In the genomic region with DNA sequence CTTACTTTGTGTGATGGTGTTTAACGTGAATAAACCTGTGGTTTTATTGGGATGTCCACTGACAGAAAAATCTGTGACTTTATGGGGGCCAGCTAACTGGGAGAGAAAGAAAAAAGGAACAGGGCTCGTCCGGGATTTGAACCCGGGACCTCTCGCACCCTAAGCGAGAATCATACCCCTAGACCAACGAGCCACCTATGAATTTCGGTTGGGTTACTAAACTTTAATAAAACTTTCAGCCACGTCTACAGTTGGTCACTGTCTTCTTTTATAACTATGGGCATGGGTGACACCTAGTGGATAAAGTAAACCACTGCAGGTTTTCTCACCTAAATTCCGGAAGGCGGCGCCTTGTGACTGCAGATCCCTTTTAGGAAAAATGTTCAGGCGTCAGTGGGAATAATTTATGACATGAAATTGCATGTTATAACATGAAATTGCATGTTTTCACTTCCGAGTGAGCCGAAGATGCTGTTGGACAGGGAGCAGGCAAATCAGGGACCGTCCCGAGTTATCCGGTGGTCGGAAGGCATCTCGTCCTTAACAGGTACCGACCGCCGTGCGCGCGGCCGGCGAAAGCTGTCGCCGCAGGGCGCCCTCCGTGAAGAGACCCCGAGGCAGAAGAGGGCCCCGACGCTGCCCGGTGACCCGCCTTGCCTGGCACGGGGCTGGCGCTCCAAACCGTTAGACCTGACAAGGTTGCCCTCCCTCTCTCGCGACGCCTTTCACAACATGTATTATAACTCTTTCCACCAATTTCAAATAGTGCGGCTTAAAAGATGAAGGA, we compare ENCODE assay signal across 1 cellular context.
TF ChIP-seq lines count a peak whose summit lies in the region.

No MANE protein-coding gene starts in this region.

TF ChIP-seq in HEK293, 187 proteins besides CTCF, POLR2A, EP300 and RAD21 (continued from another document and continues in another):
- TF ChIP-seq ZNF391 (tag by site-specific recombination; IDR thresholded peaks at IDR 0.05; ENCODE audit: borderline replicate concordance, low read depth) (peak; percentile 46; the same call in 1 of the 2 replicates), SCRT1 (tag by site-specific recombination; IDR thresholded peaks at IDR 0.05; ENCODE audit: borderline replicate concordance) (peak; percentile 66; the same call in 1 of the 2 replicates), ZNF654 (tag by site-specific recombination; IDR thresholded peaks at IDR 0.05; ENCODE audit: low read depth) (peak; percentile 97), ZBTB26 (tag by site-specific recombination; optimal IDR thresholded peaks at IDR 0.05) (peak; percentile 82), ZNF558 (tag by site-specific recombination; IDR thresholded peaks at IDR 0.05) (peak; percentile 54; the same call in 1 of the 2 replicates), GFI1B (tag by site-specific recombination; IDR thresholded peaks at IDR 0.05) (0 out of 2 replicates have a peak, but pooled peaks have one; percentile 32), ZNF157 (tag by site-specific recombination; IDR thresholded peaks at IDR 0.05) (no peak), SCRT2 (tag by site-specific recombination; IDR thresholded peaks at IDR 0.05) (peak; percentile 55), ZFP3 (tag by site-specific recombination; IDR thresholded peaks at IDR 0.05; ENCODE audit: low read depth) (no peak), ZSCAN30 (tag by site-specific recombination; IDR thresholded peaks at IDR 0.05) (peak; percentile 51), YY1 (tag by site-specific recombination; IDR thresholded peaks at IDR 0.05) (peak; percentile 49; the same call in 1 of the 2 replicates), ZNF600 (tag by site-specific recombination; IDR thresholded peaks at IDR 0.05) (0 out of 2 replicates have a peak, but pooled peaks have one; percentile 13), ZBTB20 (tag by site-specific recombination; IDR thresholded peaks at IDR 0.05) (peak; percentile 26; the same call in 1 of the 2 replicates), HIC1 (tag by site-specific recombination; IDR thresholded peaks at IDR 0.05) (peak; percentile 63; the same call in 1 of the 2 replicates), PATZ1 (tag by site-specific recombination; IDR thresholded peaks at IDR 0.05) (0 out of 2 replicates have a peak, but pooled peaks have one; percentile 11), ZNF335 (tag by site-specific recombination; conservative IDR thresholded peaks at IDR 0.05) (peak; percentile 97), SP7 (tag by site-specific recombination; IDR thresholded peaks at IDR 0.05) (peak; percentile 73), KLF16 (tag by site-specific recombination; IDR thresholded peaks at IDR 0.05) (0 out of 2 replicates have a peak, but pooled peaks have one; percentile 22), ZNF639 (tag by site-specific recombination; IDR thresholded peaks at IDR 0.05) (peak; percentile 71; the same call in 1 of the 2 replicates), IKZF3 (tag by site-specific recombination; IDR thresholded peaks at IDR 0.05) (peak; percentile 89), OSR2 (tag by site-specific recombination; IDR thresholded peaks at IDR 0.05) (no peak), ZNF777 (tag by site-specific recombination; IDR thresholded peaks at IDR 0.05; ENCODE audit: borderline replicate concordance) (peak; percentile 35; the same call in 1 of the 2 replicates), OVOL3 (tag by site-specific recombination; IDR thresholded peaks at IDR 0.05) (no peak), KLF8 (tag by site-specific recombination; IDR thresholded peaks at IDR 0.05) (peak; percentile 55; the same call in 1 of the 2 replicates), ZBTB21 (tag by site-specific recombination; IDR thresholded peaks at IDR 0.05) (peak; percentile 51; the same call in 1 of the 2 replicates), ZNF704 (tag by site-specific recombination; IDR thresholded peaks at IDR 0.05) (no peak), ZNF174 (tag by site-specific recombination; IDR thresholded peaks at IDR 0.05) (no peak), ZNF138 (tag by site-specific recombination; IDR thresholded peaks at IDR 0.05; ENCODE audit: borderline replicate concordance) (no peak)
- TF ChIP-seq, protein P1, sequence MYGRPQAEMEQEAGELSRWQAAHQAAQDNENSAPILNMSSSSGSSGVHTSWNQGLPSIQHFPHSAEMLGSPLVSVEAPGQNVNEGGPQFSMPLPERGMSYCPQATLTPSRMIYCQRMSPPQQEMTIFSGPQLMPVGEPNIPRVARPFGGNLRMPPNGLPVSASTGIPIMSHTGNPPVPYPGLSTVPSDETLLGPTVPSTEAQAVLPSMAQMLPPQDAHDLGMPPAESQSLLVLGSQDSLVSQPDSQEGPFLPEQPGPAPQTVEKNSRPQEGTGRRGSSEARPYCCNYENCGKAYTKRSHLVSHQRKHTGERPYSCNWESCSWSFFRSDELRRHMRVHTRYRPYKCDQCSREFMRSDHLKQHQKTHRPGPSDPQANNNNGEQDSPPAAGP (tag by site-specific recombination; IDR thresholded peaks at IDR 0.05) = peak; percentile 67; the same call in 1 of the 2 replicates
- TF ChIP-seq, protein P2, sequence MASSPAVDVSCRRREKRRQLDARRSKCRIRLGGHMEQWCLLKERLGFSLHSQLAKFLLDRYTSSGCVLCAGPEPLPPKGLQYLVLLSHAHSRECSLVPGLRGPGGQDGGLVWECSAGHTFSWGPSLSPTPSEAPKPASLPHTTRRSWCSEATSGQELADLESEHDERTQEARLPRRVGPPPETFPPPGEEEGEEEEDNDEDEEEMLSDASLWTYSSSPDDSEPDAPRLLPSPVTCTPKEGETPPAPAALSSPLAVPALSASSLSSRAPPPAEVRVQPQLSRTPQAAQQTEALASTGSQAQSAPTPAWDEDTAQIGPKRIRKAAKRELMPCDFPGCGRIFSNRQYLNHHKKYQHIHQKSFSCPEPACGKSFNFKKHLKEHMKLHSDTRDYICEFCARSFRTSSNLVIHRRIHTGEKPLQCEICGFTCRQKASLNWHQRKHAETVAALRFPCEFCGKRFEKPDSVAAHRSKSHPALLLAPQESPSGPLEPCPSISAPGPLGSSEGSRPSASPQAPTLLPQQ (tag by site-specific recombination; IDR thresholded peaks at IDR 0.05) = peak; percentile 33
- TF ChIP-seq, protein P3, sequence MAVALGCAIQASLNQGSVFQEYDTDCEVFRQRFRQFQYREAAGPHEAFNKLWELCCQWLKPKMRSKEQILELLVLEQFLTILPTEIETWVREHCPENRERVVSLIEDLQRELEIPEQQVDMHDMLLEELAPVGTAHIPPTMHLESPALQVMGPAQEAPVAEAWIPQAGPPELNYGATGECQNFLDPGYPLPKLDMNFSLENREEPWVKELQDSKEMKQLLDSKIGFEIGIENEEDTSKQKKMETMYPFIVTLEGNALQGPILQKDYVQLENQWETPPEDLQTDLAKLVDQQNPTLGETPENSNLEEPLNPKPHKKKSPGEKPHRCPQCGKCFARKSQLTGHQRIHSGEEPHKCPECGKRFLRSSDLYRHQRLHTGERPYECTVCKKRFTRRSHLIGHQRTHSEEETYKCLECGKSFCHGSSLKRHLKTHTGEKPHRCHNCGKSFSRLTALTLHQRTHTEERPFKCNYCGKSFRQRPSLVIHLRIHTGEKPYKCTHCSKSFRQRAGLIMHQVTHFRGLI (tag by site-specific recombination; IDR thresholded peaks at IDR 0.05) = peak; percentile 53; the same call in 1 of the 2 replicates
- TF ChIP-seq, protein P4, sequence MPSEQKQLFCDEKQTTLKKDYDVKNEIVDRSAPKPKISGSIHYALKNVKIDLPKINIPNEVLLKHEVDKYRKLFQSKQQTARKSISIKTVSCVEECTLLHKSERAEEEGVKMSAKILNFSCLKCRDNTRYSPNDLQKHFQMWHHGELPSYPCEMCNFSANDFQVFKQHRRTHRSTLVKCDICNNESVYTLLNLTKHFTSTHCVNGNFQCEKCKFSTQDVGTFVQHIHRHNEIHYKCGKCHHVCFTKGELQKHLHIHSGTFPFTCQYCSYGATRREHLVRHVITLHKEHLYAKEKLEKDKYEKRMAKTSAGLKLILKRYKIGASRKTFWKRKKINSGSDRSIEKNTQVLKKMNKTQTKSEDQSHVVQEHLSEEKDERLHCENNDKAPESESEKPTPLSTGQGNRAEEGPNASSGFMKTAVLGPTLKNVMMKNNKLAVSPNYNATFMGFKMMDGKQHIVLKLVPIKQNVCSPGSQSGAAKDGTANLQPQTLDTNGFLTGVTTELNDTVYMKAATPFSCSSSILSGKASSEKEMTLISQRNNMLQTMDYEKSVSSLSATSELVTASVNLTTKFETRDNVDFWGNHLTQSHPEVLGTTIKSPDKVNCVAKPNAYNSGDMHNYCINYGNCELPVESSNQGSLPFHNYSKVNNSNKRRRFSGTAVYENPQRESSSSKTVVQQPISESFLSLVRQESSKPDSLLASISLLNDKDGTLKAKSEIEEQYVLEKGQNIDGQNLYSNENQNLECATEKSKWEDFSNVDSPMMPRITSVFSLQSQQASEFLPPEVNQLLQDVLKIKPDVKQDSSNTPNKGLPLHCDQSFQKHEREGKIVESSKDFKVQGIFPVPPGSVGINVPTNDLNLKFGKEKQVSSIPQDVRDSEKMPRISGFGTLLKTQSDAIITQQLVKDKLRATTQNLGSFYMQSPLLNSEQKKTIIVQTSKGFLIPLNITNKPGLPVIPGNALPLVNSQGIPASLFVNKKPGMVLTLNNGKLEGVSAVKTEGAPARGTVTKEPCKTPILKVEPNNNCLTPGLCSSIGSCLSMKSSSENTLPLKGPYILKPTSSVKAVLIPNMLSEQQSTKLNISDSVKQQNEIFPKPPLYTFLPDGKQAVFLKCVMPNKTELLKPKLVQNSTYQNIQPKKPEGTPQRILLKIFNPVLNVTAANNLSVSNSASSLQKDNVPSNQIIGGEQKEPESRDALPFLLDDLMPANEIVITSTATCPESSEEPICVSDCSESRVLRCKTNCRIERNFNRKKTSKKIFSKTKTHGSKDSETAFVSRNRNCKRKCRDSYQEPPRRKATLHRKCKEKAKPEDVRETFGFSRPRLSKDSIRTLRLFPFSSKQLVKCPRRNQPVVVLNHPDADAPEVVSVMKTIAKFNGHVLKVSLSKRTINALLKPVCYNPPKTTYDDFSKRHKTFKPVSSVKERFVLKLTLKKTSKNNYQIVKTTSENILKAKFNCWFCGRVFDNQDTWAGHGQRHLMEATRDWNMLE (tag by site-specific recombination; conservative IDR thresholded peaks at IDR 0.05; ENCODE audit: low read depth) = 0 out of 2 replicates have a peak, but pooled peaks have one; percentile 16
- TF ChIP-seq, protein P5, sequence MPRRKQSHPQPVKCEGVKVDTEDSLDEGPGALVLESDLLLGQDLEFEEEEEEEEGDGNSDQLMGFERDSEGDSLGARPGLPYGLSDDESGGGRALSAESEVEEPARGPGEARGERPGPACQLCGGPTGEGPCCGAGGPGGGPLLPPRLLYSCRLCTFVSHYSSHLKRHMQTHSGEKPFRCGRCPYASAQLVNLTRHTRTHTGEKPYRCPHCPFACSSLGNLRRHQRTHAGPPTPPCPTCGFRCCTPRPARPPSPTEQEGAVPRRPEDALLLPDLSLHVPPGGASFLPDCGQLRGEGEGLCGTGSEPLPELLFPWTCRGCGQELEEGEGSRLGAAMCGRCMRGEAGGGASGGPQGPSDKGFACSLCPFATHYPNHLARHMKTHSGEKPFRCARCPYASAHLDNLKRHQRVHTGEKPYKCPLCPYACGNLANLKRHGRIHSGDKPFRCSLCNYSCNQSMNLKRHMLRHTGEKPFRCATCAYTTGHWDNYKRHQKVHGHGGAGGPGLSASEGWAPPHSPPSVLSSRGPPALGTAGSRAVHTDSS (tag by site-specific recombination; IDR thresholded peaks at IDR 0.05) = peak; percentile 26
